Comparison of ENCODE assay signal across 1 cellular context in genomic region chr5:54876-55569, GRCh38.
TF ChIP-seq lines count a peak whose summit lies in the region.

No MANE protein-coding gene starts in this region.

TF ChIP-seq in HepG2, 621 proteins besides CTCF, POLR2A, EP300 and RAD21 (continued from another document):
- TF ChIP-seq ZC3H13 (CRISPR knock-in tag; IDR thresholded peaks at IDR 0.05) (no peak), HNRNPL (IDR thresholded peaks at IDR 0.05; ENCODE audit: low read depth, low read length) (no peak), ZNF737 (CRISPR knock-in tag; IDR thresholded peaks at IDR 0.05; ENCODE audit: borderline replicate concordance) (no peak), POLR2G (IDR thresholded peaks at IDR 0.05; ENCODE audit: low read depth, low read length) (no peak), ZNF337 (CRISPR knock-in tag; IDR thresholded peaks at IDR 0.05; ENCODE audit: borderline replicate concordance, low read depth) (no peak)
TF ChIP-seq in HepG2: peak in this region for 0.
